ENCODE assay signal across 9 cellular contexts in the genomic region with DNA sequence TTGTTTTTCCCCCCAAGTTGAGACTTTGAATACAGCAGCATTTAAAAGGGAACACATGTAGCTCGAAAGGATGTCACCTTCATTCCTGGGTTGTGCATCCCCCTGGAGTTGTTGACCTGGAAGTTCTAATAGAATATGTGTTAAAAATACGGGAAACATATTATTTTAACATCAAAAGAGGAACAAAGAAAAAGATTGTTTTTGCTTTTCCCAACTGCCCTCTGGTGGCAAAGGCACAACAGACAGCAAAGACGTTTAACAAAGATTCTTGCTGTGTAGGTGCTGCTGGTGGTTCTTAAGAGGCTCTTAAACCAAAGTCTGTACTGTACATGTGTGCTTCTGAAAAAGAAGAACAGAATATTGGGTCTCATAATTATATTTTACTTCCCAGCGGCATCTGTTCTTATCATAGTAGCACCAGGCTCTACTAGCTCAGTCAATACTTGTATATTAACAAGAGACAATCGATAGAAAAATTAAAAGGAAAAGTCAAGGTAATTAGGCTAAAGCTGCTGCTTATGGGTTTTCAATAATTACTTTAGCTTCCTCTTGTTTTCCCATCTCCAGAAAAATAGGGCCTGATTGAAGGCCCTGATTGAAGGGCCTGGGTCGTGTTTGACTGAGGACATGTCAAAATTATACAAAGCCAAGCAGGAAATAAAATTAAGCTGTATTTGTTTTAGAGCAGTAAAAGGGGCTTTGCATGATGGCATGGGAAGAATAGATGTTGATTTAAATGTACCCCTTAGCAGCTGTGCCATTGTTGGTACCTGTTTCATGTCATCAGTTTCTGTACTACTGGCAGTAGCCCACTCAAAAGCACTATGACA.
DNase-seq lines count a peak whose midpoint lies in the region; ATAC-seq and TF ChIP-seq lines count a peak whose summit lies in the region.
"Had no signal": no experiment of that assay in that cellular context is flagged by ENCODE, and none has a peak within 500 bp of the region (broad histone marks: within the 10 kb centered on the region; RNA-seq: fewer than 3 reads in every experiment).

No MANE protein-coding gene starts in this region.

- POLR2A ChIA-PET in PC-9 (lab: Charles Lee; ENCODE audit: unreplicated experiment): no interaction called here

- intact Hi-C loops in heart right ventricle (cut with DNase I): no loop called here
- intact Hi-C loops in cardiac septum (cut with DNase I): no loop called here
- intact Hi-C loops in PC-9 (cut with micrococcal nuclease; ENCODE audit: unreplicated experiment): no loop called here

- H3K27me3 ChIP-seq in heart right ventricle: no peaks in the 10 kb centered on the region
- H3K27me3 ChIP-seq in PC-9 (ENCODE audit: insufficient read depth, low read depth): no peaks in the 10 kb centered on the region

- H3K4me1 Mint-ChIP-seq in stimulated activated naive CD8-positive, alpha-beta T cell treated with anti-CD3 and anti-CD28 coated beads, Interleukin-15, amount 100 ng/mL, for 72 hours: no peaks in the 10 kb centered on the region

- H3K27me3 Mint-ChIP-seq in stimulated activated naive CD8-positive, alpha-beta T cell treated with anti-CD3 and anti-CD28 coated beads, Interleukin-15, amount 100 ng/mL, for 72 hours: no peaks in the 10 kb centered on the region

- no peaks in the 10 kb centered on the region for H3K4me1 ChIP-seq in heart right ventricle
- peaks cover 9% of the 10 kb centered on the region for H3K4me1 ChIP-seq in PC-9 (replicated peaks; ENCODE audit: insufficient read depth)

- no peak overlapping the region for H2AFZ ChIP-seq in PC-9

- no peak overlapping the region for H3K27ac ChIP-seq in heart right ventricle
- H3K27ac ChIP-seq in PC-9: no peak overlapping the region

- H3K4me3 ChIP-seq in heart right ventricle (no peak overlapping the region), PC-9 (no peak overlapping the region), fibroblast of villous mesenchyme (ENCODE audit: low read depth, low read length) (no peak overlapping the region)

- no peaks in the 10 kb centered on the region for H4K20me1 ChIP-seq in PC-9 (ENCODE audit: insufficient read depth)

- H3K9me3 ChIP-seq in heart right ventricle: no peaks in the 10 kb centered on the region
- H3K9me3 ChIP-seq in PC-9 (ENCODE audit: insufficient read depth, low read depth): no peaks in the 10 kb centered on the region

- CTCF ChIA-PET in PC-9 (lab: Charles Lee): no interaction called here

- H3F3A ChIP-seq in PC-9 (ENCODE audit: insufficient read depth, low read depth): no peaks in the 10 kb centered on the region

- no peaks in the 10 kb centered on the region for H3K79me2 ChIP-seq in PC-9 (ENCODE audit: low read depth)

- TF ChIP-seq CTCF in heart right ventricle (IDR thresholded peaks at IDR 0.05) (peak in 7 of 9 donors; percentile 24 to 51 (median 34)), PC-9 (conservative IDR thresholded peaks at IDR 0.05) (peak; percentile 57), fibroblast of villous mesenchyme (IDR thresholded peaks at IDR 0.05; ENCODE audit: insufficient read depth, low read depth, low read length) (peak; percentile 61)

- no peak overlapping the region for H3K4me2 ChIP-seq in PC-9

- H3K36me3 ChIP-seq in heart right ventricle: no peaks in the 10 kb centered on the region
- no peaks in the 10 kb centered on the region for H3K36me3 ChIP-seq in PC-9 (ENCODE audit: low read depth)

- H3K27ac Mint-ChIP-seq in stimulated activated naive CD8-positive, alpha-beta T cell treated with anti-CD3 and anti-CD28 coated beads, Interleukin-15, amount 100 ng/mL, for 72 hours: no peak overlapping the region
- H3K27ac Mint-ChIP-seq: T-helper 1 cell treated with Interleukin-12 subunit alpha and Interleukin-12 subunit beta and Interleukin-4 antibody, amounts not matched to agents 30 μg/mL and 1 μg/mL, for 36 hours had no signal

- no peak for ATAC-seq in heart right ventricle
- ATAC-seq in stimulated activated naive CD8-positive, alpha-beta T cell treated with anti-CD3 and anti-CD28 coated beads, Interleukin-15, amount 100 ng/mL, for 72 hours: no peak
- no peak for ATAC-seq in HG02852 (IDR thresholded peaks at IDR 0.05; ENCODE audit: unreplicated experiment)

- no peak overlapping the region for H3K4me3 Mint-ChIP-seq in stimulated activated naive CD8-positive, alpha-beta T cell treated with anti-CD3 and anti-CD28 coated beads, Interleukin-15, amount 100 ng/mL, for 72 hours
- H3K4me3 Mint-ChIP-seq: T-helper 1 cell treated with Interleukin-12 subunit alpha and Interleukin-12 subunit beta and Interleukin-4 antibody, amounts not matched to agents 30 μg/mL and 1 μg/mL, for 36 hours had no signal

- peaks cover 4% of the 10 kb centered on the region; the same call in 1 of the 2 replicates for H3K9me2 ChIP-seq in PC-9 (ENCODE audit: insufficient read depth)

- no TSS peak for BruUV-seq in PC-9 (replicated peaks; lab: Mats Ljungman, UMichigan)

- no peaks in the 10 kb centered on the region for H3K9me3 Mint-ChIP-seq in stimulated activated naive CD8-positive, alpha-beta T cell treated with anti-CD3 and anti-CD28 coated beads, Interleukin-15, amount 100 ng/mL, for 72 hours
- H3K9me3 Mint-ChIP-seq: T-helper 1 cell treated with Interleukin-12 subunit alpha and Interleukin-12 subunit beta and Interleukin-4 antibody, amounts not matched to agents 30 μg/mL and 1 μg/mL, for 36 hours had no signal

- no peak for DNase-seq in heart right ventricle
- DNase-seq in cardiac septum (ENCODE audit: low spot score): no peak
- no peak for DNase-seq in PC-9
- DNase-seq in fibroblast of villous mesenchyme (ENCODE audit: low read depth): peak; percentile 32
- no peak for DNase-seq in stimulated activated naive CD8-positive, alpha-beta T cell treated with anti-CD3 and anti-CD28 coated beads, Interleukin-15, amount 100 ng/mL, for 72 hours
- DNase-seq in T-helper 2 cell: no peak
- DNase-seq in DMS153 (lab: John Stamatoyannopoulos, UW): no peak

- WGBS in heart right ventricle, 2 donors: 77 to 80% methylated on average over 6 of the region's 6 CpGs
